Comparison of ENCODE assay signal across 3 cellular contexts in genomic region chr20:35071436-35072153, GRCh38.
TF ChIP-seq lines count a peak whose summit lies in the region.

No MANE protein-coding gene starts in this region.

TF ChIP-seq in HEK293, 187 proteins besides CTCF, POLR2A, EP300 and RAD21:
- TF ChIP-seq ZNF184 (tag by site-specific recombination; IDR thresholded peaks at IDR 0.05) = peak; percentile 95
- TF ChIP-seq ZNF580 (tag by site-specific recombination; IDR thresholded peaks at IDR 0.05) = peak; percentile 0; the same call in 1 of the 2 replicates
- TF ChIP-seq ZNF146 (tag by site-specific recombination; IDR thresholded peaks at IDR 0.05) = peak; percentile 98
- peak; percentile 57 for TF ChIP-seq SCRT2 (tag by site-specific recombination; IDR thresholded peaks at IDR 0.05)
- TF ChIP-seq, protein P1, sequence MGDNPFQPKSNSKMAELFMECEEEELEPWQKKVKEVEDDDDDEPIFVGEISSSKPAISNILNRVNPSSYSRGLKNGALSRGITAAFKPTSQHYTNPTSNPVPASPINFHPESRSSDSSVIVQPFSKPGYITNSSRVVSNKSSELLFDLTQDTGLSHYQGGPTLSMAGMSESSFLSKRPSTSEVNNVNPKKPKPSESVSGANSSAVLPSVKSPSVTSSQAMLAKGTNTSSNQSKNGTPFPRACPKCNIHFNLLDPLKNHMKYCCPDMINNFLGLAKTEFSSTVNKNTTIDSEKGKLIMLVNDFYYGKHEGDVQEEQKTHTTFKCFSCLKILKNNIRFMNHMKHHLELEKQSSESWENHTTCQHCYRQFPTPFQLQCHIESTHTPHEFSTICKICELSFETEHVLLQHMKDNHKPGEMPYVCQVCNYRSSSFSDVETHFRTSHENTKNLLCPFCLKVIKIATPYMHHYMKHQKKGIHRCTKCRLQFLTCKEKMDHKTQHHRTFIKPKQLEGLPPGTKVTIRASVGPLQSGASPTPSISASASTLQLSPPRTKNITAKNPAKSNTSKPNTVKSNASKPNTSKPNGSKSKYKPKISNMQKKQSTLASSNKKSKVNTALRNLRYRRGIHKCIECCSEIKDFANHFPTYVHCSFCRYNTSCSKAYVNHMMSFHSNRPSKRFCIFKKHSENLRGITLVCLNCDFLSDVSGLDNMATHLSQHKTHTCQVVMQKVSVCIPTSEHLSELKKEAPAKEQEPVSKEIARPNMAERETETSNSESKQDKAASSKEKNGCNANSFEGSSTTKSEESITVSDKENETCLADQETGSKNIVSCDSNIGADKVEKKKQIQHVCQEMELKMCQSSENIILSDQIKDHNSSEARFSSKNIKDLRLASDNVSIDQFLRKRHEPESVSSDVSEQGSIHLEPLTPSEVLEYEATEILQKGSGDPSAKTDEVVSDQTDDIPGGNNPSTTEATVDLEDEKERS (tag by site-specific recombination; IDR thresholded peaks at IDR 0.05) = peak; percentile 71
TF ChIP-seq in HEK293: peak in this region for 5; not testable (repeated sequence) for 182.

TF ChIP-seq in K562, 482 proteins besides CTCF, POLR2A, EP300 and RAD21:
- TF ChIP-seq, protein P2, sequence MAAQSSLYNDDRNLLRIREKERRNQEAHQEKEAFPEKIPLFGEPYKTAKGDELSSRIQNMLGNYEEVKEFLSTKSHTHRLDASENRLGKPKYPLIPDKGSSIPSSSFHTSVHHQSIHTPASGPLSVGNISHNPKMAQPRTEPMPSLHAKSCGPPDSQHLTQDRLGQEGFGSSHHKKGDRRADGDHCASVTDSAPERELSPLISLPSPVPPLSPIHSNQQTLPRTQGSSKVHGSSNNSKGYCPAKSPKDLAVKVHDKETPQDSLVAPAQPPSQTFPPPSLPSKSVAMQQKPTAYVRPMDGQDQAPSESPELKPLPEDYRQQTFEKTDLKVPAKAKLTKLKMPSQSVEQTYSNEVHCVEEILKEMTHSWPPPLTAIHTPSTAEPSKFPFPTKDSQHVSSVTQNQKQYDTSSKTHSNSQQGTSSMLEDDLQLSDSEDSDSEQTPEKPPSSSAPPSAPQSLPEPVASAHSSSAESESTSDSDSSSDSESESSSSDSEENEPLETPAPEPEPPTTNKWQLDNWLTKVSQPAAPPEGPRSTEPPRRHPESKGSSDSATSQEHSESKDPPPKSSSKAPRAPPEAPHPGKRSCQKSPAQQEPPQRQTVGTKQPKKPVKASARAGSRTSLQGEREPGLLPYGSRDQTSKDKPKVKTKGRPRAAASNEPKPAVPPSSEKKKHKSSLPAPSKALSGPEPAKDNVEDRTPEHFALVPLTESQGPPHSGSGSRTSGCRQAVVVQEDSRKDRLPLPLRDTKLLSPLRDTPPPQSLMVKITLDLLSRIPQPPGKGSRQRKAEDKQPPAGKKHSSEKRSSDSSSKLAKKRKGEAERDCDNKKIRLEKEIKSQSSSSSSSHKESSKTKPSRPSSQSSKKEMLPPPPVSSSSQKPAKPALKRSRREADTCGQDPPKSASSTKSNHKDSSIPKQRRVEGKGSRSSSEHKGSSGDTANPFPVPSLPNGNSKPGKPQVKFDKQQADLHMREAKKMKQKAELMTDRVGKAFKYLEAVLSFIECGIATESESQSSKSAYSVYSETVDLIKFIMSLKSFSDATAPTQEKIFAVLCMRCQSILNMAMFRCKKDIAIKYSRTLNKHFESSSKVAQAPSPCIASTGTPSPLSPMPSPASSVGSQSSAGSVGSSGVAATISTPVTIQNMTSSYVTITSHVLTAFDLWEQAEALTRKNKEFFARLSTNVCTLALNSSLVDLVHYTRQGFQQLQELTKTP (IDR thresholded peaks at IDR 0.05; ENCODE audit: low read depth in 1 of 2, partially characterized antibody in 2 of 2) = peak in 1 of 2 experiments; percentile 90
- TF ChIP-seq ZNF146 (CRISPR knock-in tag; IDR thresholded peaks at IDR 0.05; ENCODE audit: unreplicated experiment) = peak; percentile 84

TF ChIP-seq in HepG2, 621 proteins besides CTCF, POLR2A, EP300 and RAD21:
- TF ChIP-seq ZMYM3 (CRISPR knock-in tag; IDR thresholded peaks at IDR 0.05) = 0 out of 2 replicates have a peak, but pooled peaks have one; percentile 22
